In the genomic region with DNA sequence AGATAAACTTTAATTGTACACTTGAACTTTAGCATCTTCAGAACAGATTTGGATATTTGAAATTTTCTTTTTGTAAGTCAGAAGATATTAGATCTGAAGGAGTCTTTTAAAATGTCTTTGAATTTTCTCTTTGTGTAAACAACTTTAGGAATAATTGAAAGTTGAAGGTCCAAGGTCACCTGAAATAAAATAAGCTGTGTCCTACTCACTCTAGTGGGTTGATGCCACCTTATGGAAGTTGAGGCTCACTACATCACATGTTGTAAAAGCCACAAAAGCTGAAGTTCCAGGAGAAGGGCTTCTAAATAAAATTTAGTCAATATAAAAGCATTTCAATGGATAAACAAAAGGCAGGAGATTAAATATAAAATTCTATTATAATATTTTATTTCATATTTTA, we compare ENCODE assay signal across 9 cellular contexts.
DNase-seq lines count a peak whose midpoint lies in the region; ATAC-seq and TF ChIP-seq lines count a peak whose summit lies in the region.
"Had no signal": no experiment of that assay in that cellular context is flagged by ENCODE, and none has a peak within 500 bp of the region (broad histone marks: within the 10 kb centered on the region; RNA-seq: fewer than 3 reads in every experiment).

No MANE protein-coding gene starts in this region.

- no peaks in the 10 kb centered on the region for H3K9me3 ChIP-seq in upper lobe of right lung

- ATAC-seq in activated CD8-positive, alpha-beta T cell treated with anti-CD3 and anti-CD28 coated beads for 36 hours, result peak; percentile 37
- ATAC-seq in activated CD8-positive, alpha-beta T cell treated with anti-CD3 and anti-CD28 coated beads, Interleukin-2, amount 10 ng/mL, durations not matched to agents 7 days and 5 days, result no peak
- ATAC-seq in HG02623 (IDR thresholded peaks at IDR 0.05; ENCODE audit: unreplicated experiment) (peak; percentile 72), upper lobe of right lung (no peak), GM19035 (IDR thresholded peaks at IDR 0.05; ENCODE audit: unreplicated experiment) (no peak)

- H3K27me3 ChIP-seq in upper lobe of right lung, result no peaks in the 10 kb centered on the region

- H3K27me3 Mint-ChIP-seq in activated CD8-positive, alpha-beta T cell treated with anti-CD3 and anti-CD28 coated beads for 36 hours, result peaks cover 8% of the 10 kb centered on the region
- peaks cover 2% of the 10 kb centered on the region for H3K27me3 Mint-ChIP-seq in activated CD8-positive, alpha-beta T cell treated with anti-CD3 and anti-CD28 coated beads, Interleukin-2, amount 10 ng/mL, durations not matched to agents 7 days and 5 days (ENCODE audit: low read depth)

- no peak for DNase-seq in activated CD8-positive, alpha-beta T cell treated with anti-CD3 and anti-CD28 coated beads for 36 hours
- DNase-seq in activated CD8-positive, alpha-beta T cell treated with anti-CD3 and anti-CD28 coated beads, Interleukin-2, amount 10 ng/mL, durations not matched to agents 7 days and 5 days, result no peak
- DNase-seq in NCI-H69 (lab: John Stamatoyannopoulos, UW) (peak; percentile 36), epithelial cell of esophagus (ENCODE audit: low read depth) (peak; percentile 52), upper lobe of right lung (no peak)
- no peak for DNase-seq in activated CD4-positive, alpha-beta T cell treated with anti-CD3 and anti-CD28 coated beads, Interleukin-2, amount 50 U/mL, for 48 hours

- CTCF ChIA-PET in activated CD8-positive, alpha-beta T cell treated with anti-CD3 and anti-CD28 coated beads for 36 hours (lab: Charles Lee), result interaction anchor here (0.9 to 1.2 kb wide), 2 partner anchors 392 to 394 kb away, joined by 3 read pairs; no protein-coding TSS in a partner anchor
- CTCF ChIA-PET in activated CD8-positive, alpha-beta T cell treated with anti-CD3 and anti-CD28 coated beads, Interleukin-2, amount 10 ng/mL, durations not matched to agents 7 days and 5 days (lab: Charles Lee), result no interaction called here

- H3K4me3 Mint-ChIP-seq in activated CD8-positive, alpha-beta T cell treated with anti-CD3 and anti-CD28 coated beads for 36 hours, result no peak overlapping the region
- H3K4me3 Mint-ChIP-seq in activated CD8-positive, alpha-beta T cell treated with anti-CD3 and anti-CD28 coated beads, Interleukin-2, amount 10 ng/mL, durations not matched to agents 7 days and 5 days, result no peak overlapping the region
- H3K4me3 Mint-ChIP-seq: central memory CD8-positive, alpha-beta T cell had no signal

- TF ChIP-seq CTCF in activated CD8-positive, alpha-beta T cell treated with anti-CD3 and anti-CD28 coated beads for 36 hours (IDR thresholded peaks at IDR 0.05), result peak; percentile 30
- TF ChIP-seq CTCF in epithelial cell of esophagus (IDR thresholded peaks at IDR 0.05; ENCODE audit: insufficient read depth, low read depth, low read length, missing control alignments) (peak; percentile 76), upper lobe of right lung (IDR thresholded peaks at IDR 0.05) (peak; percentile 39)

- H3K27ac ChIP-seq in upper lobe of right lung, result no peak overlapping the region

- no peaks in the 10 kb centered on the region for H3K36me3 Mint-ChIP-seq in activated CD8-positive, alpha-beta T cell treated with anti-CD3 and anti-CD28 coated beads for 36 hours (ENCODE audit: low read depth)
- H3K36me3 Mint-ChIP-seq in activated CD8-positive, alpha-beta T cell treated with anti-CD3 and anti-CD28 coated beads, Interleukin-2, amount 10 ng/mL, durations not matched to agents 7 days and 5 days (ENCODE audit: low read depth), result no peaks in the 10 kb centered on the region

- no peaks in the 10 kb centered on the region for H3K9me3 Mint-ChIP-seq in activated CD8-positive, alpha-beta T cell treated with anti-CD3 and anti-CD28 coated beads for 36 hours
- no peaks in the 10 kb centered on the region for H3K9me3 Mint-ChIP-seq in activated CD8-positive, alpha-beta T cell treated with anti-CD3 and anti-CD28 coated beads, Interleukin-2, amount 10 ng/mL, durations not matched to agents 7 days and 5 days (ENCODE audit: insufficient read depth)
- H3K9me3 Mint-ChIP-seq: central memory CD8-positive, alpha-beta T cell had no signal

- no peaks in the 10 kb centered on the region for H3K36me3 ChIP-seq in upper lobe of right lung

- H3K4me3 ChIP-seq in epithelial cell of esophagus (ENCODE audit: low read length) (no peak overlapping the region), upper lobe of right lung (no peak overlapping the region)

- POLR2A ChIA-PET in activated CD8-positive, alpha-beta T cell treated with anti-CD3 and anti-CD28 coated beads for 36 hours (lab: Charles Lee), result no interaction called here
- POLR2A ChIA-PET in activated CD8-positive, alpha-beta T cell treated with anti-CD3 and anti-CD28 coated beads, Interleukin-2, amount 10 ng/mL, durations not matched to agents 7 days and 5 days (lab: Charles Lee), result no interaction called here

- H3K4me1 ChIP-seq in upper lobe of right lung, result no peaks in the 10 kb centered on the region

- H3K27ac Mint-ChIP-seq in activated CD8-positive, alpha-beta T cell treated with anti-CD3 and anti-CD28 coated beads for 36 hours, result no peak overlapping the region
- H3K27ac Mint-ChIP-seq in activated CD8-positive, alpha-beta T cell treated with anti-CD3 and anti-CD28 coated beads, Interleukin-2, amount 10 ng/mL, durations not matched to agents 7 days and 5 days, result no peak overlapping the region

- H3K4me1 Mint-ChIP-seq in activated CD8-positive, alpha-beta T cell treated with anti-CD3 and anti-CD28 coated beads for 36 hours (ENCODE audit: low read depth), result no peaks in the 10 kb centered on the region
- no peaks in the 10 kb centered on the region for H3K4me1 Mint-ChIP-seq in activated CD8-positive, alpha-beta T cell treated with anti-CD3 and anti-CD28 coated beads, Interleukin-2, amount 10 ng/mL, durations not matched to agents 7 days and 5 days (ENCODE audit: low read depth)
- H3K4me1 Mint-ChIP-seq: central memory CD8-positive, alpha-beta T cell had no signal

- intact Hi-C loops in activated CD8-positive, alpha-beta T cell treated with anti-CD3 and anti-CD28 coated beads for 36 hours (cut with micrococcal nuclease), result no loop called here
- intact Hi-C loops in upper lobe of right lung (cut with DNase I), result no loop called here

Comparison
In these comparisons a context has a peak if more than half of its experiments do, and no peak if none do; other contexts are left out.
1. ATAC-seq: peak in activated CD8-positive, alpha-beta T cell treated with anti-CD3 and anti-CD28 coated beads for 36 hours (single experiment) and HG02623 (single experiment); none in activated CD8-positive, alpha-beta T cell treated with anti-CD3 and anti-CD28 coated beads, Interleukin-2, amount 10 ng/mL, durations not matched to agents 7 days and 5 days (single experiment), upper lobe of right lung (single experiment) and GM19035 (single experiment).
2. DNase-seq: peak in NCI-H69 (single experiment) and epithelial cell of esophagus (single experiment); none in activated CD8-positive, alpha-beta T cell treated with anti-CD3 and anti-CD28 coated beads for 36 hours (single experiment), activated CD8-positive, alpha-beta T cell treated with anti-CD3 and anti-CD28 coated beads, Interleukin-2, amount 10 ng/mL, durations not matched to agents 7 days and 5 days (single experiment), upper lobe of right lung (single experiment) and activated CD4-positive, alpha-beta T cell treated with anti-CD3 and anti-CD28 coated beads, Interleukin-2, amount 50 U/mL, for 48 hours (0 of 2).
3. Peak in every context shown above with its lines, with median percentiles within 50 percentile points of each other: CTCF ChIP-seq.